In the genomic region with DNA sequence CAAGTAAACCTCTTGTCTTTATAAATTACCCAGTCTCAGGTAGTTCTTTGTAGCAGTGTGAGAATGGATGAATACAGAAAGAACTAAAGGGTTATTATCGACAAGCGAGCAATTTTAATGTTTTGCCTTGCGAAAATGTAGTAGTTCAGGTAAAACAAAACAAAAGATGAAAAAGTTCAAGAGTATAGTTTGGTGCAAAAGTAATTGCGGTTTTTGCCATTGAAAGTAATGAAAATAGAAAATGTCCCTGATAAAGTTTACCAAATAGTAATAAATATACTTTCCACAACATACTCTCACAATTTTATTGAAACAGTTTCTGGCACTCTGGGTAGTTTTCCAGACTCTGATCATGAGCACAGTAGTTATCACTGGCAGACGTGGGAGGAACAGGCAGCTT, we compare ENCODE assay signal across 25 cellular contexts.
A peak's percentile ranks its signal among the peaks of the same experiment; 100 is the strongest.
DNase-seq lines count a peak whose midpoint lies in the region; ATAC-seq, FAIRE-seq and TF ChIP-seq lines count a peak whose summit lies in the region.
"Had no signal": no experiment of that assay in that cellular context is flagged by ENCODE, and none has a peak within 500 bp of the region (broad histone marks: within the 10 kb centered on the region; RNA-seq: fewer than 3 reads in every experiment).

No MANE protein-coding gene starts in this region.

- H3K9me3 ChIP-seq in GM12878 (replicated peaks; ENCODE audit: control insufficient read depth, insufficient read depth, low read length), result no peaks in the 10 kb centered on the region
- H3K9me3 ChIP-seq: BE2C, BLaER1 had no signal

- DNase-seq in HEK293T (ENCODE audit: extremely low spot score), result no peak
- DNase-seq in GM12878 (ENCODE audit: low read depth, low spot score), result no peak
- no peak for DNase-seq in nephron progenitor cell
- DNase-seq in stimulated activated naive CD8-positive, alpha-beta T cell treated with anti-CD3 and anti-CD28 coated beads, Interleukin-15, Interleukin-2, amounts not matched to agents 100 U/mL and 50 U/mL, for 24 hours, result no peak
- DNase-seq in endothelial cell (ENCODE audit: low spot score), result no peak
- DNase-seq: 8988T; ACHN; BE2C; C1 segment of cervical spinal cord; CD4-positive, alpha-beta memory T cell; CD4-positive, CD25-positive, alpha-beta regulatory T cell; CD8-positive, alpha-beta memory T cell; COR-L47; DMS 273 treated with DMSO at 0.1 percent for 48 hours; DMS153; DMS53; DMS79; DND-41; EL; GDM1 had no signal

- no peak for TF ChIP-seq POLR2A in GM12878 (IDR thresholded peaks at IDR 0.05; ENCODE audit: low read depth, low read length)

- H3K4me3 ChIP-seq in GM12878, result no peak overlapping the region
- H3K4me3 ChIP-seq: BLaER1 had no signal

- no peak for TF ChIP-seq RAD21 in GM12878 (IDR thresholded peaks at IDR 0.05; ENCODE audit: insufficient read depth, low read depth, low read length)

- H3K36me3 Mint-ChIP-seq in nephron progenitor cell (ENCODE audit: low read depth) (no peaks in the 10 kb centered on the region), endothelial cell (ENCODE audit: low read depth, unreplicated experiment) (no peaks in the 10 kb centered on the region)
- H3K36me3 Mint-ChIP-seq: CD14-positive monocyte; CD4-positive, alpha-beta memory T cell; CD4-positive, CD25-positive, alpha-beta regulatory T cell; CD8-positive, alpha-beta memory T cell had no signal

- RAD21 ChIA-PET in GM12878 (lab: Charles Lee; ENCODE audit: unreplicated experiment), result no interaction called here

- no peak overlapping the region for H3K9ac ChIP-seq in GM12878 (ENCODE audit: control insufficient read depth, insufficient read depth, low read length)
- H3K9ac ChIP-seq: BLaER1 had no signal

- H3K4me3 Mint-ChIP-seq in nephron progenitor cell (no peak overlapping the region), endothelial cell (ENCODE audit: unreplicated experiment) (no peak overlapping the region)
- H3K4me3 Mint-ChIP-seq: CD14-positive monocyte; CD4-positive, alpha-beta memory T cell; CD4-positive, CD25-positive, alpha-beta regulatory T cell; CD8-positive, alpha-beta memory T cell had no signal

- no peak for TF ChIP-seq EP300 in GM12878 (IDR thresholded peaks at IDR 0.05; ENCODE audit: borderline replicate concordance in 1 of 2, control insufficient read depth in 1 of 2, low read depth in 2 of 2, low read length in 2 of 2)

- whole genome bisulfite sequencing in GM12878 (ENCODE audit: insufficient coverage, insufficient replicate concordance, low lambda C conversion rate, missing lambda C conversion rate), result 44% methylated on average over 5 of the region's 5 CpGs

- no peak for FAIRE-seq in GM12878 (lab: Jason Lieb, UNC)
- FAIRE-seq: A204.1, GM12891 had no signal

- H3K27me3 Mint-ChIP-seq in nephron progenitor cell (ENCODE audit: low read depth, poor library complexity) (peaks cover 3% of the 10 kb centered on the region), endothelial cell (ENCODE audit: unreplicated experiment) (no peaks in the 10 kb centered on the region)
- H3K27me3 Mint-ChIP-seq: CD4-positive, alpha-beta memory T cell; CD4-positive, CD25-positive, alpha-beta regulatory T cell; CD8-positive, alpha-beta memory T cell had no signal

- H3K4me1 Mint-ChIP-seq in nephron progenitor cell, result peaks cover 7% of the 10 kb centered on the region
- peaks cover 17% of the 10 kb centered on the region for H3K4me1 Mint-ChIP-seq in endothelial cell (ENCODE audit: unreplicated experiment)
- H3K4me1 Mint-ChIP-seq: CD14-positive monocyte; CD4-positive, alpha-beta memory T cell; CD8-positive, alpha-beta memory T cell had no signal

- no peaks in the 10 kb centered on the region for H3K36me3 ChIP-seq in GM12878 (ENCODE audit: control insufficient read depth in 2 of 2, insufficient read depth in 2 of 2, low read length in 1 of 2)
- H3K36me3 ChIP-seq: BE2C, BLaER1 had no signal

- no peak overlapping the region for H3K4me2 ChIP-seq in GM12878 (ENCODE audit: control insufficient read depth, insufficient read depth)
- H3K4me2 ChIP-seq: BLaER1 had no signal

- SMC1A ChIA-PET in GM12878 (lab: Charles Lee; ENCODE audit: uncharacterized antibody, unreplicated experiment), result no interaction called here

- POLR2A ChIA-PET in HEK293T (lab: Yijun Ruan, JAX), result no interaction called here
- POLR2A ChIA-PET in GM12878 (lab: Charles Lee), result no interaction called here

- no peaks in the 10 kb centered on the region for H3K27me3 ChIP-seq in GM12878 (replicated peaks in 1 of 2; ENCODE audit: control insufficient read depth in 2 of 2, insufficient read depth in 2 of 2, low read length in 1 of 2)
- H3K27me3 ChIP-seq: BE2C, BLaER1 had no signal

- no TSS peak for BruUV-seq in GM12878 (replicated peaks; lab: Mats Ljungman, UMichigan)

- no peak for ATAC-seq in GM12878
- no peak for ATAC-seq in stimulated activated naive CD8-positive, alpha-beta T cell treated with anti-CD3 and anti-CD28 coated beads, Interleukin-15, Interleukin-2, amounts not matched to agents 100 U/mL and 50 U/mL, for 24 hours
- no peak for ATAC-seq in GM18868 (IDR thresholded peaks at IDR 0.05; ENCODE audit: unreplicated experiment)

- no peak overlapping the region for H2AFZ ChIP-seq in GM12878 (ENCODE audit: control insufficient read depth, low read depth, low read length)

- H3K9me3 Mint-ChIP-seq in nephron progenitor cell (no peaks in the 10 kb centered on the region), endothelial cell (ENCODE audit: unreplicated experiment) (no peaks in the 10 kb centered on the region)

- no peaks in the 10 kb centered on the region for H3K4me1 ChIP-seq in GM12878 (ENCODE audit: control insufficient read depth, insufficient read depth, low read length)
- H3K4me1 ChIP-seq: BE2C, BLaER1 had no signal

- no peaks in the 10 kb centered on the region for H4K20me1 ChIP-seq in GM12878 (ENCODE audit: control insufficient read depth, insufficient read depth)
- H4K20me1 ChIP-seq: BLaER1 had no signal

- intact Hi-C loops in GM12878 (cut with micrococcal nuclease; ENCODE audit: unreplicated experiment), result no loop called here

- in situ Hi-C loops in GM12878 (cut with MboI), result no loop called here

- H3K27ac ChIP-seq in GM12878 (ENCODE audit: control insufficient read depth, insufficient read depth), result no peak overlapping the region
- H3K27ac ChIP-seq: BLaER1 had no signal

- H3K79me2 ChIP-seq in GM12878 (ENCODE audit: control insufficient read depth, insufficient read depth, low read length), result no peaks in the 10 kb centered on the region

- H3K27ac Mint-ChIP-seq in nephron progenitor cell (peak overlapping the region; percentile 13), endothelial cell (ENCODE audit: unreplicated experiment) (no peak overlapping the region)
- H3K27ac Mint-ChIP-seq: CD14-positive monocyte; CD4-positive, alpha-beta memory T cell; CD8-positive, alpha-beta memory T cell had no signal

- TF ChIP-seq CTCF in GM12878 (IDR thresholded peaks at IDR 0.05 in 2 of 3, conservative IDR thresholded peaks at IDR 0.05 in 1 of 3; ENCODE audit: control insufficient read depth in 2 of 3, extremely low read depth in 1 of 3, insufficient read depth in 1 of 3, low read depth in 3 of 3, low read length in 3 of 3) (no peak), nephron progenitor cell (IDR thresholded peaks at IDR 0.05) (no peak), endothelial cell (IDR thresholded peaks at IDR 0.05; ENCODE audit: unreplicated experiment) (no peak)

- CTCF ChIA-PET in HEK293T (lab: Yijun Ruan, JAX), result no interaction called here
- CTCF ChIA-PET in GM12878 (lab: Yijun Ruan, JAX), result no interaction called here

TF ChIP-seq in HEK293T, 16 proteins besides CTCF, POLR2A, EP300 and RAD21:
- TF ChIP-seq L3MBTL2 (conservative IDR thresholded peaks at IDR 0.05), result no peak
- TF ChIP-seq TARDBP (IDR thresholded peaks at IDR 0.05), result no peak
- no peak for TF ChIP-seq ARNT (IDR thresholded peaks at IDR 0.05)
- TF ChIP-seq ELF4 (IDR thresholded peaks at IDR 0.05), result peak; percentile 72; the same call in 1 of the 2 replicates

TF ChIP-seq in GM12878, 131 proteins besides CTCF, POLR2A, EP300 and RAD21:
- TF ChIP-seq, protein P1, sequence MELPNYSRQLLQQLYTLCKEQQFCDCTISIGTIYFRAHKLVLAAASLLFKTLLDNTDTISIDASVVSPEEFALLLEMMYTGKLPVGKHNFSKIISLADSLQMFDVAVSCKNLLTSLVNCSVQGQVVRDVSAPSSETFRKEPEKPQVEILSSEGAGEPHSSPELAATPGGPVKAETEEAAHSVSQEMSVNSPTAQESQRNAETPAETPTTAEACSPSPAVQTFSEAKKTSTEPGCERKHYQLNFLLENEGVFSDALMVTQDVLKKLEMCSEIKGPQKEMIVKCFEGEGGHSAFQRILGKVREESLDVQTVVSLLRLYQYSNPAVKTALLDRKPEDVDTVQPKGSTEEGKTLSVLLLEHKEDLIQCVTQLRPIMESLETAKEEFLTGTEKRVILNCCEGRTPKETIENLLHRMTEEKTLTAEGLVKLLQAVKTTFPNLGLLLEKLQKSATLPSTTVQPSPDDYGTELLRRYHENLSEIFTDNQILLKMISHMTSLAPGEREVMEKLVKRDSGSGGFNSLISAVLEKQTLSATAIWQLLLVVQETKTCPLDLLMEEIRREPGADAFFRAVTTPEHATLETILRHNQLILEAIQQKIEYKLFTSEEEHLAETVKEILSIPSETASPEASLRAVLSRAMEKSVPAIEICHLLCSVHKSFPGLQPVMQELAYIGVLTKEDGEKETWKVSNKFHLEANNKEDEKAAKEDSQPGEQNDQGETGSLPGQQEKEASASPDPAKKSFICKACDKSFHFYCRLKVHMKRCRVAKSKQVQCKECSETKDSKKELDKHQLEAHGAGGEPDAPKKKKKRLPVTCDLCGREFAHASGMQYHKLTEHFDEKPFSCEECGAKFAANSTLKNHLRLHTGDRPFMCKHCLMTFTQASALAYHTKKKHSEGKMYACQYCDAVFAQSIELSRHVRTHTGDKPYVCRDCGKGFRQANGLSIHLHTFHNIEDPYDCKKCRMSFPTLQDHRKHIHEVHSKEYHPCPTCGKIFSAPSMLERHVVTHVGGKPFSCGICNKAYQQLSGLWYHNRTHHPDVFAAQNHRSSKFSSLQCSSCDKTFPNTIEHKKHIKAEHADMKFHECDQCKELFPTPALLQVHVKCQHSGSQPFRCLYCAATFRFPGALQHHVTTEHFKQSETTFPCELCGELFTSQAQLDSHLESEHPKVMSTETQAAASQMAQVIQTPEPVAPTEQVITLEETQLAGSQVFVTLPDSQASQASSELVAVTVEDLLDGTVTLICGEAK (IDR thresholded peaks at IDR 0.05; ENCODE audit: borderline replicate concordance), result 0 out of 2 replicates have a peak, but pooled peaks have one; percentile 23
- TF ChIP-seq, protein P2, sequence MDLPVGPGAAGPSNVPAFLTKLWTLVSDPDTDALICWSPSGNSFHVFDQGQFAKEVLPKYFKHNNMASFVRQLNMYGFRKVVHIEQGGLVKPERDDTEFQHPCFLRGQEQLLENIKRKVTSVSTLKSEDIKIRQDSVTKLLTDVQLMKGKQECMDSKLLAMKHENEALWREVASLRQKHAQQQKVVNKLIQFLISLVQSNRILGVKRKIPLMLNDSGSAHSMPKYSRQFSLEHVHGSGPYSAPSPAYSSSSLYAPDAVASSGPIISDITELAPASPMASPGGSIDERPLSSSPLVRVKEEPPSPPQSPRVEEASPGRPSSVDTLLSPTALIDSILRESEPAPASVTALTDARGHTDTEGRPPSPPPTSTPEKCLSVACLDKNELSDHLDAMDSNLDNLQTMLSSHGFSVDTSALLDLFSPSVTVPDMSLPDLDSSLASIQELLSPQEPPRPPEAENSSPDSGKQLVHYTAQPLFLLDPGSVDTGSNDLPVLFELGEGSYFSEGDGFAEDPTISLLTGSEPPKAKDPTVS (IDR thresholded peaks at IDR 0.05; ENCODE audit: low read depth, low read length), result no peak
